10 cellular contexts compared by ENCODE assay signal in the genomic region with DNA sequence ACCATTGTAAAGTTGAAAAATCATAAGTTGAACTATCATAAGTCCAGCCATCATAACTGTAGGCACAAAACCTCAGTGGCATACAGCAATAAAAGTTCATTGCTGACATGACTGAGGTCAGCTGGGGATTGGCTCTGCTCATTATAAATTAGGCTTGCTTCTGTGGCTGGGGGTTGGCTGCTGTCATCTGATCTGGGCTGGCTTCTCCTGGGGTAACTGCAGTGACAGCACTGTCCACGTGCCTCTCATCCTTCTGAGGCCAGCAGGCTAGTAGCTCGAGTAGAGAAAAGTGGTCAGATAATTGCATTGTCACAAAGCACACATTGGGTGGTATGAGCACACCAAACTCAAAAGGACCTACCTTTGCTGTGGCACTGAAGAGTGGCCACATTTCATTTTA. TPM values are rescaled to one million over a fixed set of nuclear protein-coding genes. Genes with fewer than 3 reads are reported as not detected.
DNase-seq lines count a peak whose midpoint lies in the region; ATAC-seq and TF ChIP-seq lines count a peak whose summit lies in the region.
"Had no signal": no experiment of that assay in that cellular context is flagged by ENCODE, and none has a peak within 500 bp of the region (broad histone marks: within the 10 kb centered on the region; RNA-seq: fewer than 3 reads in every experiment).

No MANE protein-coding gene starts in this region.

- WGBS in gastroesophageal sphincter (ENCODE audit: low coverage in 1 of 2), 2 donors: 80% methylated on average over 2 of the region's 2 CpGs; no CpG with 5 or more reads in 1 of the 2 donors

- H3K9me3 ChIP-seq in gastroesophageal sphincter (no peaks in the 10 kb centered on the region), A673 (ENCODE audit: low read depth, low read length, poor library complexity, severe bottlenecking) (no peaks in the 10 kb centered on the region)

- H3K27ac ChIP-seq in gastroesophageal sphincter (peak overlapping the region in 2 of 4 donors; percentile 44 to 77), A673 (ENCODE audit: low read depth, low read length, poor library complexity, severe bottlenecking) (no peak overlapping the region)

- H3K4me1 Mint-ChIP-seq in Calu3 (ENCODE audit: low read depth, unreplicated experiment): peaks cover 66% of the 10 kb centered on the region
- peaks cover 81% of the 10 kb centered on the region for H3K4me1 Mint-ChIP-seq in activated naive CD8-positive, alpha-beta T cell treated with anti-CD3 and anti-CD28 coated beads, Interleukin-2, amount 10 ng/mL, durations not matched to agents 7 days and 5 days
- H3K4me1 Mint-ChIP-seq in progenitor cell of endocrine pancreas (ENCODE audit: low read depth): peaks cover 30% of the 10 kb centered on the region

- H3K9me3 Mint-ChIP-seq in Calu3 (ENCODE audit: low read depth, unreplicated experiment) (no peaks in the 10 kb centered on the region), progenitor cell of endocrine pancreas (ENCODE audit: low read depth) (peaks cover 18% of the 10 kb centered on the region)
- H3K9me3 Mint-ChIP-seq in activated naive CD8-positive, alpha-beta T cell treated with anti-CD3 and anti-CD28 coated beads, Interleukin-2, amount 10 ng/mL, durations not matched to agents 7 days and 5 days: no peaks in the 10 kb centered on the region

- no peak for TF ChIP-seq CTCF in Calu3 (IDR thresholded peaks at IDR 0.05; ENCODE audit: unreplicated experiment)
- no peak for TF ChIP-seq CTCF in NB4 (IDR thresholded peaks at IDR 0.05; ENCODE audit: low read depth, low read length)
- TF ChIP-seq CTCF in progenitor cell of endocrine pancreas (IDR thresholded peaks at IDR 0.05; ENCODE audit: unreplicated experiment): no peak
- no peak for TF ChIP-seq CTCF in gastroesophageal sphincter (IDR thresholded peaks at IDR 0.05)
- TF ChIP-seq CTCF in A673 (conservative IDR thresholded peaks at IDR 0.05; ENCODE audit: low read depth, low read length): no peak

- H3K36me3 Mint-ChIP-seq in Calu3 (ENCODE audit: insufficient read depth, unreplicated experiment) (peaks cover 48% of the 10 kb centered on the region), progenitor cell of endocrine pancreas (ENCODE audit: insufficient read depth) (peaks cover 17% of the 10 kb centered on the region)
- H3K36me3 Mint-ChIP-seq in activated naive CD8-positive, alpha-beta T cell treated with anti-CD3 and anti-CD28 coated beads, Interleukin-2, amount 10 ng/mL, durations not matched to agents 7 days and 5 days: peaks cover 12% of the 10 kb centered on the region

- TF ChIP-seq POLR2A in NB4 (IDR thresholded peaks at IDR 0.05; ENCODE audit: extremely low read depth, insufficient read length) (no peak), gastroesophageal sphincter (IDR thresholded peaks at IDR 0.05) (no peak)

- H3K27me3 ChIP-seq in gastroesophageal sphincter (no peaks in the 10 kb centered on the region), A673 (replicated peaks; ENCODE audit: insufficient read depth, low read depth, low read length, poor library complexity) (peaks cover 63% of the 10 kb centered on the region)

- H3K4me1 ChIP-seq in gastroesophageal sphincter (peaks cover 7 to 34% (median 17%) of the 10 kb centered on the region in 3 donors), A673 (ENCODE audit: insufficient read depth, low read length, poor library complexity, severe bottlenecking) (peaks cover 11% of the 10 kb centered on the region)

- peak overlapping the region; percentile 98 for H3K27ac Mint-ChIP-seq in Calu3 (ENCODE audit: unreplicated experiment)
- H3K27ac Mint-ChIP-seq in activated naive CD8-positive, alpha-beta T cell treated with anti-CD3 and anti-CD28 coated beads, Interleukin-2, amount 10 ng/mL, durations not matched to agents 7 days and 5 days: peak overlapping the region; percentile 99
- peak overlapping the region; percentile 26 for H3K27ac Mint-ChIP-seq in progenitor cell of endocrine pancreas

- no peak overlapping the region for H3K4me3 ChIP-seq in NB4 (ENCODE audit: low read depth, low read length)
- H3K4me3 ChIP-seq in gastroesophageal sphincter: no peak overlapping the region
- H3K4me3 ChIP-seq in A673 (ENCODE audit: low read depth, low read length, poor library complexity, severe bottlenecking): no peak overlapping the region

- no peaks in the 10 kb centered on the region for H3K36me3 ChIP-seq in gastroesophageal sphincter
- no peaks in the 10 kb centered on the region for H3K36me3 ChIP-seq in A673 (ENCODE audit: insufficient read depth, low read length, poor library complexity, severe bottlenecking)

- POLR2A ChIA-PET in activated naive CD8-positive, alpha-beta T cell treated with anti-CD3 and anti-CD28 coated beads, Interleukin-2, amount 10 ng/mL, durations not matched to agents 7 days and 5 days (lab: Charles Lee): interaction anchor here (1.7 to 4.8 kb wide), 6 partner anchors 8 to 45 kb away, joined by 11 to 85 read pairs (median 37); a partner anchor contains a TSS
- POLR2A ChIA-PET in A673 (lab: Charles Lee; ENCODE audit: low non-redundant PET): no interaction called here

- CTCF ChIA-PET in Calu3 (lab: Charles Lee) (interaction anchor here (0.6 to 1.3 kb wide), 5 partner anchors 16 to 976 kb away, joined by 3 to 4 read pairs (median 3); no protein-coding TSS in a partner anchor), A673 (lab: Charles Lee) (no interaction called here)

- intact Hi-C loops in Calu3 (cut with micrococcal nuclease; ENCODE audit: unreplicated experiment) (loop anchor here (1.0 kb wide), 2 partner anchors 22 to 44 kb away; no protein-coding TSS in a partner anchor), A673 (cut with micrococcal nuclease; ENCODE audit: unreplicated experiment) (no loop called here)

- TF ChIP-seq EP300 in gastroesophageal sphincter (IDR thresholded peaks at IDR 0.05): no peak

- ATAC-seq in activated naive CD8-positive, alpha-beta T cell treated with anti-CD3 and anti-CD28 coated beads, Interleukin-2, amount 10 ng/mL, durations not matched to agents 7 days and 5 days (ENCODE audit: low read depth): no peak
- no peak for ATAC-seq in gastroesophageal sphincter

- DNase-seq in Calu3: no peak
- DNase-seq in NB4 (ENCODE audit: low read depth): peak; percentile 33
- no peak for DNase-seq in activated naive CD8-positive, alpha-beta T cell treated with anti-CD3 and anti-CD28 coated beads, Interleukin-2, amount 10 ng/mL, durations not matched to agents 7 days and 5 days
- DNase-seq in progenitor cell of endocrine pancreas (ENCODE audit: low spot score, unreplicated experiment): no peak
- DNase-seq in A673 (ENCODE audit: low spot score): no peak
- no peak for DNase-seq in NCI-H2029 (lab: John Stamatoyannopoulos, UW)
- DNase-seq in NCI-H1105 (lab: John Stamatoyannopoulos, UW): no peak
- DNase-seq: activated T-cell treated with anti-CD3 and anti-CD28 coated beads for 4 hours, right cardiac atrium had no signal

- H3K27me3 Mint-ChIP-seq in Calu3 (ENCODE audit: unreplicated experiment) (no peaks in the 10 kb centered on the region), progenitor cell of endocrine pancreas (no peaks in the 10 kb centered on the region)
- H3K27me3 Mint-ChIP-seq in activated naive CD8-positive, alpha-beta T cell treated with anti-CD3 and anti-CD28 coated beads, Interleukin-2, amount 10 ng/mL, durations not matched to agents 7 days and 5 days: no peaks in the 10 kb centered on the region

- H3K4me3 Mint-ChIP-seq in Calu3 (ENCODE audit: low read depth, unreplicated experiment) (no peak overlapping the region), progenitor cell of endocrine pancreas (ENCODE audit: low read depth) (no peak overlapping the region)
- H3K4me3 Mint-ChIP-seq in activated naive CD8-positive, alpha-beta T cell treated with anti-CD3 and anti-CD28 coated beads, Interleukin-2, amount 10 ng/mL, durations not matched to agents 7 days and 5 days: peak overlapping the region; percentile 83

- BruUV-seq in Calu3 (replicated peaks; lab: Mats Ljungman, UMichigan): no TSS peak
- no TSS peak for BruUV-seq in A673 (replicated peaks; lab: Mats Ljungman, UMichigan)

RNA-seq across cellular contexts. Expression of a gene that starts 31.3 kb away (rescaled TPM):
- total RNA-seq in Calu3 (2022): 113 and 131 TPM in 2 replicates
- total RNA-seq in activated naive CD8-positive, alpha-beta T cell treated with anti-CD3 and anti-CD28 coated beads, Interleukin-2, amount 10 ng/mL, durations not matched to agents 7 days and 5 days: 10 to 100 TPM; 45.3 to 49.0 TPM
- total RNA-seq in progenitor cell of endocrine pancreas: 24.6 and 29.6 TPM in 2 replicates
- 1 to 10 TPM; 2.9 to 7.0 (median 6.5) TPM for total RNA-seq in gastroesophageal sphincter
- 0.79 TPM in 1 of 2 replicates, not detected in the other for total RNA-seq in A673 (2021)

Comparison
In these comparisons a context has a peak if more than half of its experiments do, and no peak if none do; other contexts are left out.
1. H3K27ac Mint-ChIP-seq: peak in every context shown above with its lines; median percentile 99 in activated naive CD8-positive, alpha-beta T cell treated with anti-CD3 and anti-CD28 coated beads, Interleukin-2, amount 10 ng/mL, durations not matched to agents 7 days and 5 days; 98 in Calu3; 26 in progenitor cell of endocrine pancreas.